1 cellular context compared by ENCODE assay signal in genomic region chr17:62671553-62671952, GRCh38.
TF ChIP-seq lines count a peak whose summit lies in the region.

No MANE protein-coding gene starts in this region.

TF ChIP-seq in K562, 482 proteins besides CTCF, POLR2A, EP300 and RAD21 (continued from another document):
- TF ChIP-seq ZBTB11 (CRISPR knock-in tag; IDR thresholded peaks at IDR 0.05): peak in 1 of 3 experiments; percentile 6; a peak in 1 of 6 replicates
- TF ChIP-seq HMGN3 (IDR thresholded peaks at IDR 0.05; ENCODE audit: borderline replicate concordance, extremely low read depth, insufficient read length, low read depth, low read length): peak; percentile 28
- TF ChIP-seq OTX1 (CRISPR knock-in tag; IDR thresholded peaks at IDR 0.05): no peak
- TF ChIP-seq MTA2 (IDR thresholded peaks at IDR 0.05; ENCODE audit: low read depth): no peak
- peak; percentile 53; the same call in 1 of the 2 replicates for TF ChIP-seq ZBTB33 (CRISPR knock-in tag; IDR thresholded peaks at IDR 0.05)
- no peak for TF ChIP-seq ESRRA (IDR thresholded peaks at IDR 0.05; ENCODE audit: borderline replicate concordance, low read depth)
- TF ChIP-seq SMC3 (conservative IDR thresholded peaks at IDR 0.05; ENCODE audit: insufficient read depth, low read depth, low read length): no peak
- TF ChIP-seq ZFX (CRISPR knock-in tag; IDR thresholded peaks at IDR 0.05): no peak
- TF ChIP-seq KAT7 (CRISPR knock-in tag; IDR thresholded peaks at IDR 0.05; ENCODE audit: borderline replicate concordance): no peak
- no peak for TF ChIP-seq SLC30A9 (CRISPR knock-in tag; IDR thresholded peaks at IDR 0.05)
- TF ChIP-seq FOXA3 (CRISPR knock-in tag; conservative IDR thresholded peaks at IDR 0.05 in 1 of 2, IDR thresholded peaks at IDR 0.05 in 1 of 2): no peak
- no peak for TF ChIP-seq SRF (CRISPR knock-in tag; IDR thresholded peaks at IDR 0.05)
- TF ChIP-seq SRSF3 (IDR thresholded peaks at IDR 0.05; ENCODE audit: insufficient read depth, low read length): no peak
- TF ChIP-seq PURB (CRISPR knock-in tag; IDR thresholded peaks at IDR 0.05; ENCODE audit: low read depth): no peak
- TF ChIP-seq ZNF134 (CRISPR knock-in tag; conservative IDR thresholded peaks at IDR 0.05): no peak
- TF ChIP-seq ARHGAP35 (IDR thresholded peaks at IDR 0.05; ENCODE audit: partially characterized antibody): no peak
- no peak for TF ChIP-seq E2F3 (CRISPR knock-in tag; IDR thresholded peaks at IDR 0.05)
- TF ChIP-seq POU5F1 (IDR thresholded peaks at IDR 0.05; ENCODE audit: borderline replicate concordance, low read depth, low read length, partially characterized antibody): no peak
- TF ChIP-seq CGGBP1 (CRISPR knock-in tag; IDR thresholded peaks at IDR 0.05): no peak
- no peak for TF ChIP-seq ZNF584 (CRISPR knock-in tag; IDR thresholded peaks at IDR 0.05; ENCODE audit: low read depth)
- no peak for TF ChIP-seq NELFE (IDR thresholded peaks at IDR 0.05; ENCODE audit: insufficient read depth, insufficient read length)
- TF ChIP-seq MTF1 (CRISPR knock-in tag; IDR thresholded peaks at IDR 0.05; ENCODE audit: borderline replicate concordance): no peak
- TF ChIP-seq TBL1XR1 (IDR thresholded peaks at IDR 0.05; ENCODE audit: low read length in 2 of 2): no peak
- no peak for TF ChIP-seq ZHX1 (conservative IDR thresholded peaks at IDR 0.05; ENCODE audit: low read length)
- TF ChIP-seq NFATC3 (IDR thresholded peaks at IDR 0.05): no peak
